In genomic region chr1:19596065-19596718, GRCh38 we compare ENCODE assay signal across 8 cellular contexts. TPM values are rescaled to one million over a fixed set of nuclear protein-coding genes. Genes with fewer than 3 reads are reported as not detected.
DNase-seq lines count a peak whose midpoint lies in the region; ATAC-seq, FAIRE-seq and TF ChIP-seq lines count a peak whose summit lies in the region.

No MANE protein-coding gene starts in this region.

- H3K9me3 Mint-ChIP-seq in activated T-cell treated with anti-CD3 and anti-CD28 coated beads, Interleukin-2, amount 50 U/mL, for 24 hours: no peaks in the 10 kb centered on the region

- TF ChIP-seq CTCF in heart left ventricle (IDR thresholded peaks at IDR 0.05) (no peak), prostate gland (IDR thresholded peaks at IDR 0.05) (no peak)

- H3K27me3 Mint-ChIP-seq in activated T-cell treated with anti-CD3 and anti-CD28 coated beads, Interleukin-2, amount 50 U/mL, for 24 hours: no peaks in the 10 kb centered on the region

- peaks cover 41% of the 10 kb centered on the region for H3K36me3 Mint-ChIP-seq in activated T-cell treated with anti-CD3 and anti-CD28 coated beads, Interleukin-2, amount 50 U/mL, for 24 hours (ENCODE audit: low read depth)

- intact Hi-C loops in heart left ventricle (cut with DNase I) (loop anchor here in 9 of 10 donors (2.0 to 10.0 kb wide), 7 partner anchors 46 to 204 kb away; partner anchors contain the start of genes CAPZB (in 8 of the 9) and NBL1 (in 5 of the 9)), prostate gland (cut with DNase I) (loop anchor here (2.0 kb wide), 1 partner anchor 49 kb away; the partner anchor contains the start of gene NBL1)

- H3K36me3 ChIP-seq in KOPT-K1 (ENCODE audit: insufficient read depth, low read length): peaks cover 14% of the 10 kb centered on the region; the same call in 1 of the 2 replicates
- peaks cover 0 to 14% (median 4%) of the 10 kb centered on the region in 9 donors for H3K36me3 ChIP-seq in heart left ventricle
- no peaks in the 10 kb centered on the region for H3K36me3 ChIP-seq in prostate gland

- DNase-seq in D341Med (ENCODE audit: low spot score) (peak; percentile 47), heart left ventricle (peak in 1 of 5 donors; percentile 19), prostate gland (ENCODE audit: low spot score) (no peak), GM19239 (ENCODE audit: insufficient read length, low spot score) (no peak)
- no peak for DNase-seq in activated T-cell treated with anti-CD3 and anti-CD28 coated beads, Interleukin-2, amount 50 U/mL, for 24 hours
- DNase-seq in activated CD4-positive, alpha-beta T cell treated with anti-CD3 and anti-CD28 coated beads, Interleukin-2, amount 50 U/mL, for 4 hours: no peak

- peak overlapping the region; percentile 63 to 95 (median 88) for H3K4me3 ChIP-seq in heart left ventricle
- H3K4me3 ChIP-seq in prostate gland: peak overlapping the region; percentile 69 to 75

- peak overlapping the region; percentile 92 for H3K4me3 Mint-ChIP-seq in activated T-cell treated with anti-CD3 and anti-CD28 coated beads, Interleukin-2, amount 50 U/mL, for 24 hours

- 3 to 6% (median 4%) methylated on average over 11 of the region's 11 CpGs for WGBS in heart left ventricle, 4 donors
- 2% methylated on average over 11 of the region's 11 CpGs for WGBS in prostate gland

- peak; percentile 7 to 40 (median 37) for ATAC-seq in heart left ventricle
- ATAC-seq in HG02759 (IDR thresholded peaks at IDR 0.05; ENCODE audit: unreplicated experiment): no peak

- H3K27me3 ChIP-seq in heart left ventricle (no peaks in the 10 kb centered on the region), prostate gland (replicated peaks; ENCODE audit: insufficient read depth) (no peaks in the 10 kb centered on the region)

- H3K27ac ChIP-seq in KOPT-K1 (ENCODE audit: low read depth, low read length, poor library complexity, severe bottlenecking): peak overlapping the region; percentile 92
- H3K27ac ChIP-seq in heart left ventricle: peak overlapping the region; percentile 91 to 98 (median 96)
- peak overlapping the region; percentile 93 to 95 for H3K27ac ChIP-seq in prostate gland

- TF ChIP-seq POLR2A in heart left ventricle (IDR thresholded peaks at IDR 0.05): no peak
- TF ChIP-seq POLR2A in prostate gland (IDR thresholded peaks at IDR 0.05): no peak

- no peaks in the 10 kb centered on the region for H3K9me3 ChIP-seq in KOPT-K1 (ENCODE audit: insufficient read depth, low read length, poor library complexity, severe bottlenecking)
- no peaks in the 10 kb centered on the region for H3K9me3 ChIP-seq in heart left ventricle
- no peaks in the 10 kb centered on the region for H3K9me3 ChIP-seq in prostate gland

- H3K4me1 ChIP-seq in heart left ventricle (peaks cover 0 to 46% (median 33%) of the 10 kb centered on the region in 12 donors), prostate gland (replicated peaks) (peaks cover 16% of the 10 kb centered on the region)

- peak overlapping the region; percentile 99 for H3K27ac Mint-ChIP-seq in activated T-cell treated with anti-CD3 and anti-CD28 coated beads, Interleukin-2, amount 50 U/mL, for 24 hours

- FAIRE-seq in GM19239 (lab: Jason Lieb, UNC): no peak

- peaks cover 46% of the 10 kb centered on the region for H3K4me1 Mint-ChIP-seq in activated T-cell treated with anti-CD3 and anti-CD28 coated beads, Interleukin-2, amount 50 U/mL, for 24 hours (ENCODE audit: low read depth)

RNA-seq across cellular contexts. Expression of gene NBL1, which starts 47.9 kb away (rescaled TPM):
- total RNA-seq in heart left ventricle: 10 to 100 TPM; 19.3 to 61.4 (median 33.1) TPM
- 10 to 100 TPM; 31.2 to 40.0 TPM for polyA plus RNA-seq in heart left ventricle
- 100 to 1,000 TPM; 268 to 514 TPM for total RNA-seq in prostate gland

Comparison
In these comparisons a context has a peak if more than half of its experiments do, and no peak if none do; other contexts are left out.
1. RNA of gene NBL1, which starts 47.9 kb away (total RNA-seq): 268 to 514 TPM in prostate gland; 19.3 to 61.4 TPM in heart left ventricle; every median in the first group is over 4 times any median in the second.
2. Peak in every context shown above with its lines, with median percentiles within 50 percentile points of each other: H3K27ac ChIP-seq.